9 cellular contexts compared by ENCODE assay signal in the genomic region with DNA sequence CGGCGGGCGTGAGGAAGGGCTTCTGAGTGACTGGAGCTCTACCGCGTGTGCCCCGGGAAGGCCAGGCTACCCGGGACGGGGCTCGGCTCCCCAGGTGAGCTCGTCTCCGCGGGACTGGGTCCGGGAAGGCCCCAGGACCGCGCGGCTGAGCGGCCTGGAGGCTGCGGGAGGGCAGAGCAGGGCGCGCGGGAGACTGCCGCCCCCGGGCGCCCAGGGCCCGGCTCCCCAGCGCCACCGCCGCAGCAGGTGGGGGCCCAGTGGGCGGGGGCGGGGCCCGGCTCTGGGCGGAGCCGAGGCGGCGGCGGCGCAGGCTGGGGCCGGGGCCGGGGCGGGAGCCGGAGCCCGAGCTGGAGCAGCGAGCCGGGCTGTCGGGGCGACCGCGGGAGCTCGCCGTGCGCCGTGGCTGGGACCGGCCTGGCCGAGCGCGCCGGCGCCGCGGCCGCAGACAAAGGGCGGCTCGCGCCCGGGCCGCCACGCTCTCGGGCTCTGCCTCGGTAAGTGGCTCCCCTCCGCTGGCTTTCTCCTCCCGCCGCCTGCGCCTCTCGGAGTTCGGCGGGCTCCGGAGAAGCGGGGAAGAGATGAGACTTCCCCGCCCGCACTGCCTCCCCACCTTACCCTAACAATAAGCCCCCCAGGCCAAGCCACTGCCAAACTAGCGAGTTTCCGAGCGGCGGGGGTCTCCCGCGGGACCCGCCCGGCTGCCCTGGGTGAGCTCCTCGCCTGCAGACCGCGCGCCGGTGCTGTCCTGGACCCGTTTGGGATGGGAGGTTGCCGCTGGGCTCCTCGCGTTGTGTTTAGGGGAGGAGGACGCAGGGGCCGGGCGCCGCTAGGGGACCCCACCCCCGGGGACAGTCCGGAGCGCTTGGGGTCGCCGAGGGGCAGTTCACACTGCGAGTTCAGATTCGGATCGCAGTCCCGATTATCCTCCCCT. TPM values are rescaled to one million over a fixed set of nuclear protein-coding genes. Genes with fewer than 3 reads are reported as not detected.
A peak's percentile ranks its signal among the peaks of the same experiment; 100 is the strongest.
DNase-seq lines count a peak whose midpoint lies in the region; ATAC-seq, FAIRE-seq and TF ChIP-seq lines count a peak whose summit lies in the region.
"Had no signal": no experiment of that assay in that cellular context is flagged by ENCODE, and none has a peak within 500 bp of the region (broad histone marks: within the 10 kb centered on the region; RNA-seq: fewer than 3 reads in every experiment).

A gene (plus strand): TSS at position 338 of the 931 bp plus-strand sequence. CDS start 103,872 bp downstream, outside the sequence.

- TF ChIP-seq EP300 in HepG2 (IDR thresholded peaks at IDR 0.05; ENCODE audit: low read depth in 2 of 2, low read length in 2 of 2) (no peak), HepG2 (CRISPR knock-in tag; IDR thresholded peaks at IDR 0.05; ENCODE audit: borderline replicate concordance) (no peak), stomach (IDR thresholded peaks at IDR 0.05) (no peak)

- no peak within 1 kb of the TSS for H2AFZ ChIP-seq in HepG2 (ENCODE audit: low read length)

- H4K20me1 ChIP-seq in HepG2 (ENCODE audit: insufficient read depth, low read length) = no peaks in the 10 kb centered on the region; the same call in 1 of the 2 replicates

- H3K4me1 ChIP-seq in HepG2 (ENCODE audit: insufficient read depth, low read length) (peaks cover 11% of the 10 kb centered on the region), stomach (peaks cover 7 to 24% (median 19%) of the 10 kb centered on the region in 4 donors)

- FAIRE-seq in HepG2 (lab: Jason Lieb, UNC) = no peak
- FAIRE-seq: A204.1 had no signal

- WGBS in HepG2 (ENCODE audit: low lambda C conversion rate) = 0% methylated on average over 7 of the region's 110 CpGs
- WGBS in stomach, 5 donors = 0 to 2% (median 1%) methylated on average over 18 to 110 of the region's 110 CpGs

- TF ChIP-seq CTCF in HFF-Myc (IDR thresholded peaks at IDR 0.05; ENCODE audit: low read depth, low read length, missing control alignments) = no peak
- TF ChIP-seq CTCF in dorsolateral prefrontal cortex (IDR thresholded peaks at IDR 0.05 in 54 of 56, conservative IDR thresholded peaks at IDR 0.05 in 2 of 56; ENCODE audit: low read depth in 1 of 56, partially characterized antibody in 56 of 56) = no peak
- TF ChIP-seq CTCF in HepG2 (CRISPR knock-in tag; IDR thresholded peaks at IDR 0.05) = no peak
- no peak for TF ChIP-seq CTCF in stomach (IDR thresholded peaks at IDR 0.05)

- CTCF ChIA-PET in HepG2 (lab: Yijun Ruan, JAX; ENCODE audit: low intra/inter-chr PET ratio, low total read pairs) = no interaction called here

- intact Hi-C loops in dorsolateral prefrontal cortex (cut with DNase I) (no loop called here), HepG2 (cut with micrococcal nuclease; ENCODE audit: unreplicated experiment) (no loop called here), stomach (cut with DNase I; ENCODE audit: low total_unique reads) (no loop called here)

- H3K9me3 ChIP-seq in HepG2 (ENCODE audit: low read length) (peaks cover 7% of the 10 kb centered on the region; the same call in 1 of the 2 replicates), stomach (peaks cover 0 to 13% (median 7%) of the 10 kb centered on the region in 4 donors)

- DNase-seq in DMS153 treated with DMSO at 0.1 percent for 48 hours (lab: John Stamatoyannopoulos, UW; ENCODE audit: unreplicated experiment) (peak; percentile 30), DMS153 (lab: John Stamatoyannopoulos, UW) (no peak), HFF-Myc (ENCODE audit: extremely low read depth, low read depth) (no peak), RPMI8226 (peak; percentile 55), dorsolateral prefrontal cortex (peak in 6 of 10 donors; percentile 36 to 71 (median 58)), HepG2 (ENCODE audit: low spot score) (no peak), stomach (peak; percentile 67)

- H3K4me2 ChIP-seq in HepG2 (ENCODE audit: low read depth, low read length) = peak within 1 kb of the TSS; percentile 74

- H3K9ac ChIP-seq in HepG2 (ENCODE audit: insufficient read depth, low read depth, low read length) = no peak within 1 kb of the TSS

- H3K36me3 ChIP-seq in HepG2 (replicated peaks in 1 of 2; ENCODE audit: control insufficient read depth in 1 of 2, insufficient read depth in 2 of 2, low read length in 2 of 2) = no peaks in the 10 kb centered on the region
- H3K36me3 ChIP-seq in stomach = no peaks in the 10 kb centered on the region

- no TSS peak for BruUV-seq in HepG2 (replicated peaks; lab: Mats Ljungman, UMichigan)

- H3K27me3 ChIP-seq in dorsolateral prefrontal cortex (peaks cover 0 to 16% (median 0%) of the 10 kb centered on the region in 45 donors), HepG2 (ENCODE audit: control insufficient read depth in 1 of 2, insufficient read depth in 2 of 2, low read length in 2 of 2) (peaks cover 6 to 59% of the 10 kb centered on the region in 2 experiments), stomach (peaks cover 0 to 71% (median 32%) of the 10 kb centered on the region in 3 donors)

- TF ChIP-seq POLR2A in HepG2 (IDR thresholded peaks at IDR 0.05; ENCODE audit: insufficient read depth in 1 of 2, low read depth in 2 of 2, low read length in 2 of 2) (no peak), stomach (IDR thresholded peaks at IDR 0.05) (no peak)

- H3K4me3 ChIP-seq in HFF-Myc (replicated peaks; ENCODE audit: low read depth, low read length) (peak within 1 kb of the TSS; percentile 32), dorsolateral prefrontal cortex (peak within 1 kb of the TSS; percentile 63 to 92 (median 81)), HepG2 (replicated peaks in 1 of 3; ENCODE audit: insufficient read depth in 1 of 3, low read depth in 2 of 3, low read length in 3 of 3) (peak within 1 kb of the TSS; percentile 52 to 71 (median 54)), stomach (peak within 1 kb of the TSS; percentile 62 to 74 (median 66))

- ATAC-seq in HepG2 = peak; percentile 86
- no peak for ATAC-seq in HG03039 (IDR thresholded peaks at IDR 0.05; ENCODE audit: unreplicated experiment)

- POLR2A ChIA-PET in HepG2 (lab: Yijun Ruan, JAX) = no interaction called here

- H3K27ac ChIP-seq in dorsolateral prefrontal cortex = peak within 1 kb of the TSS in 55 of 59 donors; percentile 6 to 88 (median 74)
- H3K27ac ChIP-seq in HepG2 (ENCODE audit: extremely low read length, insufficient read depth, low read length) = no peak within 1 kb of the TSS
- H3K27ac ChIP-seq in stomach = peak within 1 kb of the TSS; percentile 53 to 89 (median 70)

- in situ Hi-C loops in HepG2 (cut with HindIII; ENCODE audit: extremely low pct_ligation_motif_present, low pct_unique_long_range_greater_than_20kb) = no loop called here

- TF ChIP-seq RAD21 in HepG2 (CRISPR knock-in tag; IDR thresholded peaks at IDR 0.05) = no peak

- no peaks in the 10 kb centered on the region for H3K79me2 ChIP-seq in HepG2 (ENCODE audit: insufficient read depth, low read length)

TF ChIP-seq in HepG2, 621 proteins besides CTCF, POLR2A, EP300 and RAD21:
- TF ChIP-seq ZNF777 (CRISPR knock-in tag; IDR thresholded peaks at IDR 0.05) (peak; percentile 52; the same call in 1 of the 2 replicates), MED13 (CRISPR knock-in tag; IDR thresholded peaks at IDR 0.05) (no peak)

RNA-seq across cellular contexts. Expression of the gene that starts here (rescaled TPM):
- 100 to 1,000 TPM in 7 of 120 experiments, 10 to 100 TPM in 113; 33.4 to 154 (median 63.3) TPM for total RNA-seq in dorsolateral prefrontal cortex
- total RNA-seq in HepG2 (2016; rRNA removed; fragmentation: Illumina TruSeq; extraction: Trizol) = not detected in 2 replicates
- not detected in 2 replicates for total RNA-seq in HepG2 (2016; cell fraction: cytosol; rRNA removed; fragmentation: Illumina TruSeq; extraction: Trizol; ENCODE audit: low read depth)
- not detected in 2 replicates for total RNA-seq in HepG2 (2016; cell fraction: insoluble cytoplasmic fraction; rRNA removed; fragmentation: Illumina TruSeq; extraction: Trizol)
- not detected in 2 replicates for total RNA-seq in HepG2 (2016; cell fraction: membrane; rRNA removed; fragmentation: Illumina TruSeq; extraction: Trizol)
- not detected in 2 replicates for total RNA-seq in HepG2 (2016; cell fraction: nucleus; rRNA removed; fragmentation: Illumina TruSeq; extraction: Trizol)
- 0.01 TPM in 1 of 2 replicates, not detected in the other for polyA plus RNA-seq in HepG2 (2011; rRNA removed)
- not detected in 2 replicates for polyA plus RNA-seq in HepG2 (2011; cell fraction: cytosol; rRNA removed)
- not detected in 2 replicates for polyA plus RNA-seq in HepG2 (2011; cell fraction: nucleus; rRNA removed)
- polyA plus RNA-seq in HepG2 (2012) = not detected in 2 replicates
- polyA plus RNA-seq in HepG2 (2016; cell fraction: cytosol; fragmentation: Illumina TruSeq; extraction: Trizol; ENCODE audit: low read depth) = not detected in 2 replicates
- polyA plus RNA-seq in HepG2 (2016; cell fraction: insoluble cytoplasmic fraction; fragmentation: Illumina TruSeq; extraction: Trizol; ENCODE audit: low read depth) = not detected in 2 replicates
- not detected in 2 replicates for polyA plus RNA-seq in HepG2 (2016; cell fraction: membrane; fragmentation: Illumina TruSeq; extraction: Trizol; ENCODE audit: low read depth)
- not detected in 2 replicates for polyA plus RNA-seq in HepG2 (2016; cell fraction: nucleus; fragmentation: Illumina TruSeq; extraction: Trizol; ENCODE audit: insufficient read depth, low read depth)
- 8.9 TPM in 1 of 2 replicates, not detected in the other for polyA minus RNA-seq in HepG2 (2011; rRNA and poly(A)+ RNA removed; ENCODE audit: low replicate concordance)
- polyA minus RNA-seq in HepG2 (2011; cell fraction: cytosol; rRNA and poly(A)+ RNA removed) = not detected in 2 replicates
- not detected in 2 replicates for polyA minus RNA-seq in HepG2 (2011; cell fraction: nucleus; rRNA and poly(A)+ RNA removed)
- total RNA-seq in stomach = 10 to 100 TPM in 3 of 5 donors, 1 to 10 TPM in 2; 3.1 to 86.0 (median 22.2) TPM
- 1 to 10 TPM in 1 of 3 donors, under 1 TPM in 2; 0.19 to 1.4 (median 0.46) TPM for polyA plus RNA-seq in stomach

Comparison
In these comparisons a context has a peak if more than half of its experiments do, and no peak if none do; other contexts are left out.
1. DNase-seq: peak in DMS153 treated with DMSO at 0.1 percent for 48 hours (single experiment), RPMI8226 (single experiment), dorsolateral prefrontal cortex (6 of 10) and stomach (single experiment); none in DMS153 (single experiment), HFF-Myc (single experiment) and HepG2 (single experiment).
2. Peak in every context shown above with its lines, with median percentiles within 50 percentile points of each other: H3K4me3 ChIP-seq.